ENCODE assay signal across 1 cellular context in genomic region chr7:84207620-84208019, GRCh38.
TF ChIP-seq lines count a peak whose summit lies in the region.

No MANE protein-coding gene starts in this region.

TF ChIP-seq in neural cell, 6 proteins besides CTCF, POLR2A, EP300 and RAD21 (continued from another document):
- TF ChIP-seq SMC3 (conservative IDR thresholded peaks at IDR 0.05; ENCODE audit: poor library complexity) (no peak), EZH2 (IDR thresholded peaks at IDR 0.05; ENCODE audit: borderline replicate concordance, insufficient read depth, low read length, poor library complexity, severe bottlenecking) (no peak)
